Comparison of ENCODE assay signal across 17 cellular contexts in the genomic region with DNA sequence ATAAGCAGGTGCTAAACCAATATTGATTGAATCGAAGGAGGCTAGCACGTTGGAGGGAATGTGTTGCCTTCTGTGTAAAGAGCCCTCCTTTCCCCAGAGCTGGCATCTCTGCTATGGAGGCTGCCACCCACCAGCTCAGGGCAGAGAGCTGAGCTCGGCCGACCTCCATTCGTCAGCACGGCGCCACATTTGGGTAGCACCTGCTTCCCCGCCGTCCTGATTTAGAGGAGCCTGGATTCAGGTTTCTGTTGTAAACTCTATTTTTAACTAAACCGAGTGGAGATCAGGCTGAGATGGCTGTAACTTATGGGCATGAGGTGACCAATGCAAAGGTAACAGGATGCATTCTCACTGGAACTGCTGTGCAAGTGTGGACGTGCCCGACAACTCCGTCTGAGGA.
DNase-seq lines count a peak whose midpoint lies in the region; ATAC-seq and TF ChIP-seq lines count a peak whose summit lies in the region.
"Had no signal": no experiment of that assay in that cellular context is flagged by ENCODE, and none has a peak within 500 bp of the region (broad histone marks: within the 10 kb centered on the region; RNA-seq: fewer than 3 reads in every experiment).

No MANE protein-coding gene starts in this region.

- peak overlapping the region in 1 of 3 donors; percentile 75 for H3K9ac ChIP-seq in skeletal muscle tissue (ENCODE audit: low read depth in 1 of 3, low read length in 3 of 3)
- H3K9ac ChIP-seq: BLaER1 had no signal

- H3K27ac ChIP-seq in left ventricle myocardium inferior (replicated peaks) (peak overlapping the region; percentile 31), right cardiac atrium (ENCODE audit: low read length) (no peak overlapping the region), skeletal muscle tissue (ENCODE audit: low read depth, low read length) (peak overlapping the region; percentile 64)
- H3K27ac ChIP-seq: BLaER1, SJCRH30 had no signal

- H3K27me3 ChIP-seq in left ventricle myocardium inferior (ENCODE audit: low read depth) (no peaks in the 10 kb centered on the region), right cardiac atrium (ENCODE audit: control insufficient read depth, insufficient read depth) (no peaks in the 10 kb centered on the region), skeletal muscle tissue (ENCODE audit: control insufficient read depth in 3 of 3, insufficient read depth in 3 of 3, low read length in 3 of 3) (no peaks in the 10 kb centered on the region), MG63 (no peaks in the 10 kb centered on the region)
- H3K27me3 ChIP-seq: BLaER1, SJCRH30 had no signal

- intact Hi-C loops in left ventricle myocardium inferior (cut with micrococcal nuclease): no loop called here
- intact Hi-C loops in right cardiac atrium (cut with DNase I): no loop called here

- H3K9me3 ChIP-seq in left ventricle myocardium inferior (replicated peaks): no peaks in the 10 kb centered on the region
- no peaks in the 10 kb centered on the region for H3K9me3 ChIP-seq in right cardiac atrium (ENCODE audit: control insufficient read depth, low read length)
- H3K9me3 ChIP-seq in skeletal muscle tissue (ENCODE audit: control insufficient read depth in 3 of 3, low read length in 3 of 3): no peaks in the 10 kb centered on the region
- H3K9me3 ChIP-seq in MG63: no peaks in the 10 kb centered on the region
- H3K9me3 ChIP-seq: SJCRH30 had no signal

- no peak for ATAC-seq in right cardiac atrium
- no peak for ATAC-seq in HG02884 (IDR thresholded peaks at IDR 0.05; ENCODE audit: unreplicated experiment)
- ATAC-seq: GM23338 had no signal

- 91% methylated on average over 13 of the region's 13 CpGs for WGBS in right cardiac atrium

- H3K4me3 ChIP-seq in left ventricle myocardium inferior (no peak overlapping the region), right cardiac atrium (ENCODE audit: low read length) (no peak overlapping the region), epithelial cell of esophagus (ENCODE audit: low read length) (no peak overlapping the region), skeletal muscle tissue (ENCODE audit: low read length in 3 of 3) (peak overlapping the region in 1 of 3 donors; percentile 58), MG63 (no peak overlapping the region)
- H3K4me3 ChIP-seq: BLaER1, GM23338, SJCRH30 had no signal

- TF ChIP-seq CTCF in left ventricle myocardium inferior (IDR thresholded peaks at IDR 0.05; ENCODE audit: borderline replicate concordance) (no peak), epithelial cell of esophagus (IDR thresholded peaks at IDR 0.05; ENCODE audit: insufficient read depth, low read depth, low read length, missing control alignments) (no peak)

- H3K36me3 ChIP-seq in left ventricle myocardium inferior (no peaks in the 10 kb centered on the region), skeletal muscle tissue (ENCODE audit: control insufficient read depth in 3 of 3, insufficient read depth in 3 of 3, low read length in 3 of 3) (no peaks in the 10 kb centered on the region), MG63 (no peaks in the 10 kb centered on the region)
- H3K36me3 ChIP-seq: SJCRH30 had no signal

- no peak for DNase-seq in left ventricle myocardium inferior
- DNase-seq in right cardiac atrium: no peak
- DNase-seq in epithelial cell of esophagus (ENCODE audit: low read depth): peak; percentile 15
- no peak for DNase-seq in activated CD4-positive, CD25-positive, alpha-beta regulatory T cell (lab: John Stamatoyannopoulos, UW)
- no peak for DNase-seq in COR-L47 (lab: John Stamatoyannopoulos, UW)
- DNase-seq in MG63: no peak
- DNase-seq: CD4-positive, CD25-positive, alpha-beta regulatory T cell; H9; KBM-7; NCI-H446; NCI-H524 treated with DMSO at 0.1 percent for 48 hours; NCI-H774; SJCRH30 had no signal

- H3K4me1 ChIP-seq in left ventricle myocardium inferior (peaks cover 45% of the 10 kb centered on the region), right cardiac atrium (ENCODE audit: control insufficient read depth, insufficient read depth, low read length) (peaks cover 12% of the 10 kb centered on the region), skeletal muscle tissue (ENCODE audit: control insufficient read depth in 3 of 3, insufficient read depth in 3 of 3, low read length in 3 of 3) (peaks cover 40 to 55% (median 49%) of the 10 kb centered on the region in 3 donors)
